In genomic region chr7:16299853-16300252, GRCh38 we compare ENCODE assay signal across 26 cellular contexts.
"Had no signal": no experiment of that assay in that cellular context is flagged by ENCODE, and none has a peak within 500 bp of the region (broad histone marks: within the 10 kb centered on the region; RNA-seq: fewer than 3 reads in every experiment).

No MANE protein-coding gene starts in this region.

- H3K27me3 Mint-ChIP-seq: activated naive CD8-positive, alpha-beta T cell; naive B cell; stimulated activated naive CD8-positive, alpha-beta T cell treated with anti-CD3 and anti-CD28 coated beads, Interleukin-15, Interleukin-2, amounts not matched to agents 100 ng/mL and 50 ng/mL, for 24 hours; type B pancreatic cell had no signal

- DNase-seq: activated CD4-positive, alpha-beta T cell treated with anti-CD3 and anti-CD28 coated beads for 48 hours; activated CD4-positive, alpha-beta T cell treated with anti-CD3 and anti-CD28 coated beads, Interleukin-2, amount 50 U/mL, for 48 hours; activated CD8-positive, alpha-beta memory T cell treated with anti-CD3 and anti-CD28 coated beads for 24 hours; activated effector memory CD4-positive, alpha-beta T cell treated with Interleukin-2 at 50 U/mL for 16 hours; activated naive CD4-positive, alpha-beta T cell treated with Interleukin-2 at 50 U/mL for 16 hours; aorta; body of pancreas; cerebellar nuclear complex; islet precursor cell; left ventricle myocardium superior; naive B cell; occipital lobe; psoas muscle; sigmoid colon; small intestine; stimulated activated CD4-positive, alpha-beta T cell treated with anti-CD3 and anti-CD28 coated beads, Interleukin-4, amount 100 ng/mL, for 24 hours; T-helper 9 cell; uterus; WERI-Rb-1 had no signal

- H3K36me3 Mint-ChIP-seq: activated naive CD8-positive, alpha-beta T cell; stimulated activated effector memory CD8-positive, alpha-beta T cell treated with anti-CD3 and anti-CD28 coated beads, Interleukin-12 subunit alpha, Interleukin-12 subunit beta, amount 100 ng/mL, for 72 hours; type B pancreatic cell had no signal

- H3K4me1 Mint-ChIP-seq: naive B cell; stimulated activated effector memory CD8-positive, alpha-beta T cell treated with anti-CD3 and anti-CD28 coated beads, Interleukin-12 subunit alpha, Interleukin-12 subunit beta, amount 100 ng/mL, for 72 hours had no signal

- H3K4me3 Mint-ChIP-seq: activated naive CD8-positive, alpha-beta T cell; naive B cell; stimulated activated effector memory CD8-positive, alpha-beta T cell treated with anti-CD3 and anti-CD28 coated beads, Interleukin-12 subunit alpha, Interleukin-12 subunit beta, amount 100 ng/mL, for 72 hours; stimulated activated naive CD8-positive, alpha-beta T cell treated with anti-CD3 and anti-CD28 coated beads, Interleukin-15, Interleukin-2, amounts not matched to agents 100 ng/mL and 50 ng/mL, for 24 hours; type B pancreatic cell had no signal

- H3K27ac ChIP-seq: body of pancreas, coronary artery, parathyroid adenoma, psoas muscle, sigmoid colon, thoracic aorta, uterus, WERI-Rb-1 had no signal

- H3K9me3 Mint-ChIP-seq: stimulated activated effector memory CD8-positive, alpha-beta T cell treated with anti-CD3 and anti-CD28 coated beads, Interleukin-12 subunit alpha, Interleukin-12 subunit beta, amount 100 ng/mL, for 72 hours; stimulated activated naive CD8-positive, alpha-beta T cell treated with anti-CD3 and anti-CD28 coated beads, Interleukin-15, Interleukin-2, amounts not matched to agents 100 ng/mL and 50 ng/mL, for 24 hours; type B pancreatic cell had no signal

- H3K27ac Mint-ChIP-seq: activated naive CD8-positive, alpha-beta T cell; naive B cell; stimulated activated effector memory CD8-positive, alpha-beta T cell treated with anti-CD3 and anti-CD28 coated beads, Interleukin-12 subunit alpha, Interleukin-12 subunit beta, amount 100 ng/mL, for 72 hours; stimulated activated naive CD8-positive, alpha-beta T cell treated with anti-CD3 and anti-CD28 coated beads, Interleukin-15, Interleukin-2, amounts not matched to agents 100 ng/mL and 50 ng/mL, for 24 hours; type B pancreatic cell had no signal
